In genomic region chr11:46249103-46249942, GRCh38 we compare ENCODE assay signal across 1 cellular context.
TF ChIP-seq lines count a peak whose summit lies in the region.

No MANE protein-coding gene starts in this region.

TF ChIP-seq in K562, 482 proteins besides CTCF, POLR2A, EP300 and RAD21 (continued from another document and continues in another):
- TF ChIP-seq CBX2 (IDR thresholded peaks at IDR 0.05; ENCODE audit: insufficient read depth, low read length, poor library complexity, severe bottlenecking) (no peak), FOXK2 (conservative IDR thresholded peaks at IDR 0.05 in 1 of 2, IDR thresholded peaks at IDR 0.05 in 1 of 2; ENCODE audit: low read depth in 2 of 2) (no peak; a peak in 1 of 4 replicates), ESRRA (IDR thresholded peaks at IDR 0.05; ENCODE audit: borderline replicate concordance, low read depth) (peak; percentile 73), FOXO4 (CRISPR knock-in tag; IDR thresholded peaks at IDR 0.05) (no peak), HNRNPH1 (optimal IDR thresholded peaks at IDR 0.05; ENCODE audit: low read depth, low read length) (no peak), DNMT1 (IDR thresholded peaks at IDR 0.05) (no peak), ZNF217 (CRISPR knock-in tag; IDR thresholded peaks at IDR 0.05) (no peak), CREB1 (IDR thresholded peaks at IDR 0.05) (peak; percentile 7; the same call in 1 of the 2 replicates), CREB1 (CRISPR knock-in tag; IDR thresholded peaks at IDR 0.05) (no peak), CHCHD3 (CRISPR knock-in tag; IDR thresholded peaks at IDR 0.05) (no peak), PHB2 (IDR thresholded peaks at IDR 0.05; ENCODE audit: low read depth) (no peak), FUS (optimal IDR thresholded peaks at IDR 0.05; ENCODE audit: low read depth, low read length) (no peak), DMBX1 (CRISPR knock-in tag; IDR thresholded peaks at IDR 0.05; ENCODE audit: borderline replicate concordance) (no peak; the same call in 1 of the 2 replicates), CEBPG (CRISPR knock-in tag; IDR thresholded peaks at IDR 0.05) (no peak), CEBPG (tag; conservative IDR thresholded peaks at IDR 0.05 in 1 of 2, IDR thresholded peaks at IDR 0.05 in 1 of 2) (peak; percentile 40 to 45; a peak in 3 of 4 replicates), XRCC5 (IDR thresholded peaks at IDR 0.05; ENCODE audit: low read depth, low read length) (peak; percentile 24; the same call in 1 of the 2 replicates), DIDO1 (tag; IDR thresholded peaks at IDR 0.05; ENCODE audit: low read depth) (no peak), ZNF699 (CRISPR knock-in tag; IDR thresholded peaks at IDR 0.05; ENCODE audit: insufficient replicate concordance) (no peak), TAL1 (IDR thresholded peaks at IDR 0.05) (no peak), ZBTB8A (IDR thresholded peaks at IDR 0.05; ENCODE audit: partially characterized antibody) (no peak), ATF3 (IDR thresholded peaks at IDR 0.05) (no peak), ATF3 (CRISPR knock-in tag; conservative IDR thresholded peaks at IDR 0.05) (no peak), IRF2 (CRISPR knock-in tag; IDR thresholded peaks at IDR 0.05) (no peak), NCOA1 (IDR thresholded peaks at IDR 0.05; ENCODE audit: low read depth) (peak; percentile 43; the same call in 1 of the 2 replicates), TRIM28 (IDR thresholded peaks at IDR 0.05) (no peak), HDAC1 (IDR thresholded peaks at IDR 0.05) (peak in 1 of 2 experiments; percentile 12; a peak in 1 of 4 replicates), ZBTB17 (CRISPR knock-in tag; IDR thresholded peaks at IDR 0.05) (no peak), ATF1 (CRISPR knock-in tag; IDR thresholded peaks at IDR 0.05) (no peak), ATF1 (tag; IDR thresholded peaks at IDR 0.05) (peak; percentile 14; the same call in 1 of the 2 replicates), CREM (IDR thresholded peaks at IDR 0.05; ENCODE audit: low read depth) (peak; percentile 66), BACH1 (tag; IDR thresholded peaks at IDR 0.05) (no peak), NR2C1 (IDR thresholded peaks at IDR 0.05) (peak; percentile 50; the same call in 1 of the 2 replicates), NR2C1 (tag; IDR thresholded peaks at IDR 0.05) (peak; percentile 58), ZNF589 (CRISPR knock-in tag; IDR thresholded peaks at IDR 0.05; ENCODE audit: low read depth) (peak; percentile 6; the same call in 1 of the 2 replicates), YBX1 (IDR thresholded peaks at IDR 0.05) (no peak), JUND (IDR thresholded peaks at IDR 0.05; ENCODE audit: borderline replicate concordance, low read depth, low read length) (no peak), JUND (tag; IDR thresholded peaks at IDR 0.05; ENCODE audit: borderline replicate concordance, low read depth, low read length) (peak; percentile 8; the same call in 1 of the 3 replicates), ZNF316 (IDR thresholded peaks at IDR 0.05) (no peak), ARNT (IDR thresholded peaks at IDR 0.05) (0 out of 4 replicates have a peak, but pooled peaks of 1 of the 2 experiments have one; percentile 23), KDM2B (CRISPR knock-in tag; IDR thresholded peaks at IDR 0.05) (no peak), SUPT5H (IDR thresholded peaks at IDR 0.05) (no peak), RB1 (IDR thresholded peaks at IDR 0.05; ENCODE audit: low read depth) (no peak; the same call in 1 of the 2 replicates)
- TF ChIP-seq, protein P1, sequence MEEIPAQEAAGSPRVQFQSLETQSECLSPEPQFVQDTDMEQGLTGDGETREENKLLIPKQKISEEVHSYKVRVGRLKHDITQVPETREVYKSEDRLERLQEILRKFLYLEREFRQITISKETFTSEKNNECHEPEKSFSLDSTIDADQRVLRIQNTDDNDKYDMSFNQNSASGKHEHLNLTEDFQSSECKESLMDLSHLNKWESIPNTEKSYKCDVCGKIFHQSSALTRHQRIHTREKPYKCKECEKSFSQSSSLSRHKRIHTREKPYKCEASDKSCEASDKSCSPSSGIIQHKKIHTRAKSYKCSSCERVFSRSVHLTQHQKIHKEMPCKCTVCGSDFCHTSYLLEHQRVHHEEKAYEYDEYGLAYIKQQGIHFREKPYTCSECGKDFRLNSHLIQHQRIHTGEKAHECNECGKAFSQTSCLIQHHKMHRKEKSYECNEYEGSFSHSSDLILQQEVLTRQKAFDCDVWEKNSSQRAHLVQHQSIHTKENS (CRISPR knock-in tag; IDR thresholded peaks at IDR 0.05): no peak
- TF ChIP-seq, protein P2, sequence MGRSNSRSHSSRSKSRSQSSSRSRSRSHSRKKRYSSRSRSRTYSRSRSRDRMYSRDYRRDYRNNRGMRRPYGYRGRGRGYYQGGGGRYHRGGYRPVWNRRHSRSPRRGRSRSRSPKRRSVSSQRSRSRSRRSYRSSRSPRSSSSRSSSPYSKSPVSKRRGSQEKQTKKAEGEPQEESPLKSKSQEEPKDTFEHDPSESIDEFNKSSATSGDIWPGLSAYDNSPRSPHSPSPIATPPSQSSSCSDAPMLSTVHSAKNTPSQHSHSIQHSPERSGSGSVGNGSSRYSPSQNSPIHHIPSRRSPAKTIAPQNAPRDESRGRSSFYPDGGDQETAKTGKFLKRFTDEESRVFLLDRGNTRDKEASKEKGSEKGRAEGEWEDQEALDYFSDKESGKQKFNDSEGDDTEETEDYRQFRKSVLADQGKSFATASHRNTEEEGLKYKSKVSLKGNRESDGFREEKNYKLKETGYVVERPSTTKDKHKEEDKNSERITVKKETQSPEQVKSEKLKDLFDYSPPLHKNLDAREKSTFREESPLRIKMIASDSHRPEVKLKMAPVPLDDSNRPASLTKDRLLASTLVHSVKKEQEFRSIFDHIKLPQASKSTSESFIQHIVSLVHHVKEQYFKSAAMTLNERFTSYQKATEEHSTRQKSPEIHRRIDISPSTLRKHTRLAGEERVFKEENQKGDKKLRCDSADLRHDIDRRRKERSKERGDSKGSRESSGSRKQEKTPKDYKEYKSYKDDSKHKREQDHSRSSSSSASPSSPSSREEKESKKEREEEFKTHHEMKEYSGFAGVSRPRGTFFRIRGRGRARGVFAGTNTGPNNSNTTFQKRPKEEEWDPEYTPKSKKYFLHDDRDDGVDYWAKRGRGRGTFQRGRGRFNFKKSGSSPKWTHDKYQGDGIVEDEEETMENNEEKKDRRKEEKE (IDR thresholded peaks at IDR 0.05; ENCODE audit: borderline replicate concordance in 1 of 2, control insufficient read depth in 1 of 2, low read depth in 2 of 2, low read length in 1 of 2): no peak
- TF ChIP-seq, protein P3, sequence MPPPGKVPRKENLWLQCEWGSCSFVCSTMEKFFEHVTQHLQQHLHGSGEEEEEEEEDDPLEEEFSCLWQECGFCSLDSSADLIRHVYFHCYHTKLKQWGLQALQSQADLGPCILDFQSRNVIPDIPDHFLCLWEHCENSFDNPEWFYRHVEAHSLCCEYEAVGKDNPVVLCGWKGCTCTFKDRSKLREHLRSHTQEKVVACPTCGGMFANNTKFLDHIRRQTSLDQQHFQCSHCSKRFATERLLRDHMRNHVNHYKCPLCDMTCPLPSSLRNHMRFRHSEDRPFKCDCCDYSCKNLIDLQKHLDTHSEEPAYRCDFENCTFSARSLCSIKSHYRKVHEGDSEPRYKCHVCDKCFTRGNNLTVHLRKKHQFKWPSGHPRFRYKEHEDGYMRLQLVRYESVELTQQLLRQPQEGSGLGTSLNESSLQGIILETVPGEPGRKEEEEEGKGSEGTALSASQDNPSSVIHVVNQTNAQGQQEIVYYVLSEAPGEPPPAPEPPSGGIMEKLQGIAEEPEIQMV (tag; conservative IDR thresholded peaks at IDR 0.05; ENCODE audit: low read depth): peak; percentile 35; the same call in 1 of the 2 replicates
- TF ChIP-seq, protein P4, sequence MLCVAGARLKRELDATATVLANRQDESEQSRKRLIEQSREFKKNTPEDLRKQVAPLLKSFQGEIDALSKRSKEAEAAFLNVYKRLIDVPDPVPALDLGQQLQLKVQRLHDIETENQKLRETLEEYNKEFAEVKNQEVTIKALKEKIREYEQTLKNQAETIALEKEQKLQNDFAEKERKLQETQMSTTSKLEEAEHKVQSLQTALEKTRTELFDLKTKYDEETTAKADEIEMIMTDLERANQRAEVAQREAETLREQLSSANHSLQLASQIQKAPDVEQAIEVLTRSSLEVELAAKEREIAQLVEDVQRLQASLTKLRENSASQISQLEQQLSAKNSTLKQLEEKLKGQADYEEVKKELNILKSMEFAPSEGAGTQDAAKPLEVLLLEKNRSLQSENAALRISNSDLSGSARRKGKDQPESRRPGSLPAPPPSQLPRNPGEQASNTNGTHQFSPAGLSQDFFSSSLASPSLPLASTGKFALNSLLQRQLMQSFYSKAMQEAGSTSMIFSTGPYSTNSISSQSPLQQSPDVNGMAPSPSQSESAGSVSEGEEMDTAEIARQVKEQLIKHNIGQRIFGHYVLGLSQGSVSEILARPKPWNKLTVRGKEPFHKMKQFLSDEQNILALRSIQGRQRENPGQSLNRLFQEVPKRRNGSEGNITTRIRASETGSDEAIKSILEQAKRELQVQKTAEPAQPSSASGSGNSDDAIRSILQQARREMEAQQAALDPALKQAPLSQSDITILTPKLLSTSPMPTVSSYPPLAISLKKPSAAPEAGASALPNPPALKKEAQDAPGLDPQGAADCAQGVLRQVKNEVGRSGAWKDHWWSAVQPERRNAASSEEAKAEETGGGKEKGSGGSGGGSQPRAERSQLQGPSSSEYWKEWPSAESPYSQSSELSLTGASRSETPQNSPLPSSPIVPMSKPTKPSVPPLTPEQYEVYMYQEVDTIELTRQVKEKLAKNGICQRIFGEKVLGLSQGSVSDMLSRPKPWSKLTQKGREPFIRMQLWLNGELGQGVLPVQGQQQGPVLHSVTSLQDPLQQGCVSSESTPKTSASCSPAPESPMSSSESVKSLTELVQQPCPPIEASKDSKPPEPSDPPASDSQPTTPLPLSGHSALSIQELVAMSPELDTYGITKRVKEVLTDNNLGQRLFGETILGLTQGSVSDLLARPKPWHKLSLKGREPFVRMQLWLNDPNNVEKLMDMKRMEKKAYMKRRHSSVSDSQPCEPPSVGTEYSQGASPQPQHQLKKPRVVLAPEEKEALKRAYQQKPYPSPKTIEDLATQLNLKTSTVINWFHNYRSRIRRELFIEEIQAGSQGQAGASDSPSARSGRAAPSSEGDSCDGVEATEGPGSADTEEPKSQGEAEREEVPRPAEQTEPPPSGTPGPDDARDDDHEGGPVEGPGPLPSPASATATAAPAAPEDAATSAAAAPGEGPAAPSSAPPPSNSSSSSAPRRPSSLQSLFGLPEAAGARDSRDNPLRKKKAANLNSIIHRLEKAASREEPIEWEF (CRISPR knock-in tag; IDR thresholded peaks at IDR 0.05): no peak
